Comparison of ENCODE assay signal across 8 cellular contexts in the genomic region with DNA sequence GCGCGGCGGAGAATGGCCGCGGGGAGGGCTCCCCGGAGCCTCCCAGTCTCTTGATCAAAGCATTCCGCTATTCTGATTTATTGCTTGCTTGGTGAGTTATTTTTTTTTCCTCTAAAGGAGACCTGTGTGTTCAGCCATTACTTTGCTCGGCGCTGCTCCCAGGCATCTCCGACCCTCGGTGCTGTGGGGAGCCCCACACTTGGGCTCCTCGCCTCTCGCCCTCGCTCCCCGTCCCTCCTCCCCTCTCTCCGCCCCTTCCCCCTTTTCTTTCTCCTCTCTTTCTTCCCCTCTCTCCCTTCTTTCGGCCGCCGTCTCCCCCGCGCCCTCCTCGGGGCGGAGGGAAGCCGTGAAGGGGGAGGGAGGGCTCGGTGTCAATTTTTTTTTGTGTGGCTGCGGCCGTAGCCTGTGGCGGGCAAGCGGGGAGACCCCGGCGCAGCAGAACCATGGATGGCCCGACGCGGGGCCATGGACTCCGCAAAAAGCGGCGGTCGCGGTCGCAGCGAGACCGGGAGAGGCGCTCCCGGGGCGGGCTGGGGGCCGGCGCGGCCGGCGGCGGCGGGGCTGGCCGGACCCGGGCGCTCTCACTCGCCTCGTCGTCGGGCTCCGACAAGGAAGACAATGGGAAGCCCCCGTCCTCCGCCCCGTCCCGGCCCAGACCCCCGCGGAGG. TPM values are rescaled to one million over a fixed set of nuclear protein-coding genes. Genes with fewer than 3 reads are reported as not detected.
DNase-seq lines count a peak whose midpoint lies in the region; ATAC-seq and TF ChIP-seq lines count a peak whose summit lies in the region.

No MANE protein-coding gene starts in this region.

- peaks cover 14% of the 10 kb centered on the region for H3K4me1 Mint-ChIP-seq in activated CD4-positive, alpha-beta T cell treated with anti-CD3 and anti-CD28 coated beads, Interleukin-2, amount 10 ng/mL, durations not matched to agents 7 days and 5 days

- H3K4me3 Mint-ChIP-seq in activated CD4-positive, alpha-beta T cell treated with anti-CD3 and anti-CD28 coated beads, Interleukin-2, amount 10 ng/mL, durations not matched to agents 7 days and 5 days: peak overlapping the region; percentile 61

- H3K9me3 ChIP-seq in Peyer's patch: no peaks in the 10 kb centered on the region
- no peaks in the 10 kb centered on the region for H3K9me3 ChIP-seq in esophagus muscularis mucosa
- H3K9me3 ChIP-seq in neuron (ENCODE audit: low read length): no peaks in the 10 kb centered on the region

- H3K9me3 Mint-ChIP-seq in activated CD4-positive, alpha-beta T cell treated with anti-CD3 and anti-CD28 coated beads, Interleukin-2, amount 10 ng/mL, durations not matched to agents 7 days and 5 days: no peaks in the 10 kb centered on the region

- H3K27ac ChIP-seq in Peyer's patch: peak overlapping the region in 2 of 4 donors; percentile 75
- H3K27ac ChIP-seq in esophagus muscularis mucosa (replicated peaks in 1 of 4): peak overlapping the region; percentile 93 to 94 (median 93)

- no peak for DNase-seq in activated CD4-positive, alpha-beta T cell treated with anti-CD3 and anti-CD28 coated beads, Interleukin-2, amount 10 ng/mL, durations not matched to agents 7 days and 5 days
- DNase-seq in activated CD4-positive, alpha-beta T cell treated with anti-CD3 and anti-CD28 coated beads, Interleukin-2, amount 50 U/mL, for 48 hours: no peak
- DNase-seq in Peyer's patch (no peak), esophagus muscularis mucosa (ENCODE audit: extremely low spot score) (no peak), T-helper 9 cell (no peak)

- POLR2A ChIA-PET in activated CD4-positive, alpha-beta T cell treated with anti-CD3 and anti-CD28 coated beads, Interleukin-2, amount 10 ng/mL, durations not matched to agents 7 days and 5 days (lab: Charles Lee): no interaction called here

- no peaks in the 10 kb centered on the region for H3K36me3 ChIP-seq in Peyer's patch
- H3K36me3 ChIP-seq in esophagus muscularis mucosa: no peaks in the 10 kb centered on the region
- no peaks in the 10 kb centered on the region for H3K36me3 ChIP-seq in neuron (ENCODE audit: insufficient read depth, low read length)

- peak overlapping the region; percentile 56 to 75 (median 64) for H3K4me3 ChIP-seq in Peyer's patch
- H3K4me3 ChIP-seq in esophagus muscularis mucosa: peak overlapping the region; percentile 67 to 88 (median 88)
- H3K4me3 ChIP-seq in neuron (ENCODE audit: low read length): peak overlapping the region; percentile 61

- peaks cover 0 to 6% of the 10 kb centered on the region in 2 donors for H3K27me3 ChIP-seq in Peyer's patch
- H3K27me3 ChIP-seq in esophagus muscularis mucosa: no peaks in the 10 kb centered on the region
- no peaks in the 10 kb centered on the region for H3K27me3 ChIP-seq in neuron (ENCODE audit: insufficient read depth, low read length)

- peak overlapping the region; percentile 82 for H2AFZ ChIP-seq in neuron (ENCODE audit: low read depth, low read length)

- no peak overlapping the region for H3K27ac Mint-ChIP-seq in activated CD4-positive, alpha-beta T cell treated with anti-CD3 and anti-CD28 coated beads, Interleukin-2, amount 10 ng/mL, durations not matched to agents 7 days and 5 days

- intact Hi-C loops in esophagus muscularis mucosa (cut with DNase I): loop anchor here (10.0 kb wide), 1 partner anchor 1095 kb away; no protein-coding TSS in a partner anchor

- H3K27me3 Mint-ChIP-seq in activated CD4-positive, alpha-beta T cell treated with anti-CD3 and anti-CD28 coated beads, Interleukin-2, amount 10 ng/mL, durations not matched to agents 7 days and 5 days: peaks cover 41% of the 10 kb centered on the region

- no peaks in the 10 kb centered on the region for H3K36me3 Mint-ChIP-seq in activated CD4-positive, alpha-beta T cell treated with anti-CD3 and anti-CD28 coated beads, Interleukin-2, amount 10 ng/mL, durations not matched to agents 7 days and 5 days (ENCODE audit: low read depth)

- under 1% methylated on average over 37 of the region's 66 CpGs for WGBS in esophagus muscularis mucosa

- H3K4me1 ChIP-seq in Peyer's patch: peaks cover 0 to 28% (median 2%) of the 10 kb centered on the region in 4 donors
- H3K4me1 ChIP-seq in esophagus muscularis mucosa: peaks cover 24 to 59% (median 58%) of the 10 kb centered on the region in 4 donors
- H3K4me1 ChIP-seq in neuron (ENCODE audit: insufficient read depth, low read length): peaks cover 32% of the 10 kb centered on the region

- no peak for TF ChIP-seq EP300 in esophagus muscularis mucosa (IDR thresholded peaks at IDR 0.05)

- CTCF ChIA-PET in activated CD4-positive, alpha-beta T cell treated with anti-CD3 and anti-CD28 coated beads, Interleukin-2, amount 10 ng/mL, durations not matched to agents 7 days and 5 days (lab: Charles Lee): no interaction called here

- no peak for ATAC-seq in GM19324 (IDR thresholded peaks at IDR 0.05; ENCODE audit: low FRiP score, unreplicated experiment)
- no peak for ATAC-seq in HG02759 (IDR thresholded peaks at IDR 0.05; ENCODE audit: unreplicated experiment)

- TF ChIP-seq CTCF in Peyer's patch (IDR thresholded peaks at IDR 0.05) (no peak), esophagus muscularis mucosa (IDR thresholded peaks at IDR 0.05) (no peak)

- no peak for TF ChIP-seq POLR2A in Peyer's patch (IDR thresholded peaks at IDR 0.05)
- no peak for TF ChIP-seq POLR2A in esophagus muscularis mucosa (IDR thresholded peaks at IDR 0.05; ENCODE audit: low read depth)

RNA-seq across cellular contexts. Expression of a gene that starts 1.1 kb away (rescaled TPM):
- total RNA-seq in activated CD4-positive, alpha-beta T cell treated with anti-CD3 and anti-CD28 coated beads, Interleukin-2, amount 10 ng/mL, durations not matched to agents 7 days and 5 days: 10 to 100 TPM; 13.9 to 18.9 TPM
- total RNA-seq in Peyer's patch: 10 to 100 TPM; 55.9 to 90.0 (median 72.6) TPM
- 10 to 100 TPM; 18.5 to 44.9 (median 34.2) TPM for total RNA-seq in esophagus muscularis mucosa
